In genomic region chr15:79090487-79091203, GRCh38 we compare ENCODE assay signal across 8 cellular contexts. TPM values are rescaled to one million over a fixed set of nuclear protein-coding genes. Genes with fewer than 3 reads are reported as not detected.
DNase-seq lines count a peak whose midpoint lies in the region; ATAC-seq and TF ChIP-seq lines count a peak whose summit lies in the region.

Gene RASGRF1, minus strand, starts transcription at chr15:79090780. Its CDS starts 282 bp downstream, at chr15:79090498.

- H3K4me1 Mint-ChIP-seq in osteocyte (ENCODE audit: unreplicated experiment): peaks cover 10% of the 10 kb centered on the region

- no peaks in the 10 kb centered on the region for H3K36me3 Mint-ChIP-seq in osteocyte (ENCODE audit: unreplicated experiment)

- no peak for TF ChIP-seq CTCF in osteocyte (IDR thresholded peaks at IDR 0.05)

- no peaks in the 10 kb centered on the region for H3K9me3 Mint-ChIP-seq in osteocyte (ENCODE audit: unreplicated experiment)

- H3K27ac Mint-ChIP-seq in osteocyte (ENCODE audit: unreplicated experiment): no peak within 1 kb of the TSS

- TF ChIP-seq POLR2A in erythroblast (IDR thresholded peaks at IDR 0.05; ENCODE audit: low read length): no peak

- H3K27me3 Mint-ChIP-seq in osteocyte (ENCODE audit: unreplicated experiment): peaks cover 79% of the 10 kb centered on the region

- no peak for ATAC-seq in HG02981 (IDR thresholded peaks at IDR 0.05; ENCODE audit: unreplicated experiment)
- ATAC-seq in GM21825 (IDR thresholded peaks at IDR 0.05; ENCODE audit: unreplicated experiment): no peak
- ATAC-seq in HG02588 (IDR thresholded peaks at IDR 0.05; ENCODE audit: unreplicated experiment): no peak

- peak; percentile 18 for DNase-seq in COLO668 (lab: John Stamatoyannopoulos, UW; ENCODE audit: unreplicated experiment)
- DNase-seq in NCI-H2227 (lab: John Stamatoyannopoulos, UW; ENCODE audit: unreplicated experiment): peak; percentile 59
- peak; percentile 21 to 23 for DNase-seq in erythroblast (lab: John Stamatoyannopoulos, UW)
- DNase-seq in osteocyte (ENCODE audit: extremely low spot score, unreplicated experiment): peak; percentile 82
- no peak for DNase-seq in GF-D8 (lab: John Stamatoyannopoulos, UW)

- peak within 1 kb of the TSS; percentile 68 for H3K4me3 Mint-ChIP-seq in osteocyte (ENCODE audit: unreplicated experiment)

RNA-seq across cellular contexts. Expression of gene RASGRF1, which starts in this region (rescaled TPM):
- 0.18 and 0.48 TPM in 2 replicates for total RNA-seq in osteocyte

Comparison
In these comparisons a context has a peak if more than half of its experiments do, and no peak if none do; other contexts are left out.
1. Peak in DNase-seq in osteocyte; RNA of the gene not detected or under 1 TPM.